In genomic region chr11:122837528-122838346, GRCh38 we compare ENCODE assay signal across 19 cellular contexts. TPM values are rescaled to one million over a fixed set of nuclear protein-coding genes. Genes with fewer than 3 reads are reported as not detected.
DNase-seq lines count a peak whose midpoint lies in the region; ATAC-seq, FAIRE-seq and TF ChIP-seq lines count a peak whose summit lies in the region.
"Had no signal": no experiment of that assay in that cellular context is flagged by ENCODE, and none has a peak within 500 bp of the region (broad histone marks: within the 10 kb centered on the region; RNA-seq: fewer than 3 reads in every experiment).

No MANE protein-coding gene starts in this region.

- H3K4me1 ChIP-seq in OCI-LY1 (ENCODE audit: insufficient read depth, low read length, severe bottlenecking) (peaks cover 39% of the 10 kb centered on the region), GM12878 (ENCODE audit: control insufficient read depth, insufficient read depth, low read length) (no peaks in the 10 kb centered on the region)
- H3K4me1 ChIP-seq: A549 had no signal

- no peak for DNase-seq in activated T-cell treated with anti-CD3 and anti-CD28 coated beads, Interleukin-2, amount 50 U/mL, for 72 hours
- no peak for DNase-seq in activated T-cell treated with anti-CD3 and anti-CD28 coated beads, Interleukin-2, amount 50 U/mL, for 1 hour
- DNase-seq in GM12878 (ENCODE audit: low read depth, low spot score), result no peak
- DNase-seq in natural killer cell treated with Interleukin-12 subunit alpha and Interleukin-12 subunit beta and Interleukin-15 and Interleukin-18, amount 100 ng/mL, for 72 hours (ENCODE audit: low spot score), result no peak
- no peak for DNase-seq in NCI-H2029 (lab: John Stamatoyannopoulos, UW)
- DNase-seq in NCI-H748 (lab: John Stamatoyannopoulos, UW; ENCODE audit: unreplicated experiment), result no peak
- no peak for DNase-seq in DMS 273 (lab: John Stamatoyannopoulos, UW; ENCODE audit: unreplicated experiment)
- DNase-seq: DND-41, GF-D8, MG63, NCI-H1105, NCI-H1694 treated with DMSO at 0.1 percent for 48 hours, NCI-H446, NCI-H748 treated with DMSO at 0.1 percent for 48 hours had no signal

- peak overlapping the region; percentile 38; the same call in 1 of the 2 replicates for H3K4me2 ChIP-seq in OCI-LY1 (ENCODE audit: low read length)
- H3K4me2 ChIP-seq in GM12878 (ENCODE audit: control insufficient read depth, insufficient read depth), result no peak overlapping the region
- H3K4me2 ChIP-seq: A549, GM23338, KMS-11 had no signal

- H3K36me3 ChIP-seq in OCI-LY1 (ENCODE audit: insufficient read depth, low read length) (no peaks in the 10 kb centered on the region), GM12878 (ENCODE audit: control insufficient read depth in 2 of 2, insufficient read depth in 2 of 2, low read length in 1 of 2) (no peaks in the 10 kb centered on the region)
- H3K36me3 ChIP-seq: MG63 had no signal

- peaks cover 46% of the 10 kb centered on the region for H3K4me1 Mint-ChIP-seq in activated T-cell treated with anti-CD3 and anti-CD28 coated beads, Interleukin-2, amount 50 U/mL, for 72 hours (ENCODE audit: low read depth)
- H3K4me1 Mint-ChIP-seq in natural killer cell treated with Interleukin-12 subunit alpha and Interleukin-12 subunit beta and Interleukin-15 and Interleukin-18, amount 100 ng/mL, for 72 hours (ENCODE audit: low read depth in 2 of 2), result peaks cover 31 to 51% of the 10 kb centered on the region in 2 donors

- H3K27me3 Mint-ChIP-seq in activated T-cell treated with anti-CD3 and anti-CD28 coated beads, Interleukin-2, amount 50 U/mL, for 72 hours (ENCODE audit: low read depth), result no peaks in the 10 kb centered on the region
- no peaks in the 10 kb centered on the region for H3K27me3 Mint-ChIP-seq in natural killer cell treated with Interleukin-12 subunit alpha and Interleukin-12 subunit beta and Interleukin-15 and Interleukin-18, amount 100 ng/mL, for 72 hours

- ATAC-seq in activated T-cell treated with anti-CD3 and anti-CD28 coated beads, Interleukin-2, amount 50 U/mL, for 72 hours (replicated peaks in 1 of 2), result no peak
- no peak for ATAC-seq in GM12878
- ATAC-seq in natural killer cell treated with Interleukin-12 subunit alpha and Interleukin-12 subunit beta and Interleukin-15 and Interleukin-18, amount 100 ng/mL, for 72 hours, result no peak
- ATAC-seq: A549, GM23338 had no signal

- intact Hi-C loops in GM12878 (cut with micrococcal nuclease; ENCODE audit: unreplicated experiment), result no loop called here

- H3K9me3 Mint-ChIP-seq in activated T-cell treated with anti-CD3 and anti-CD28 coated beads, Interleukin-2, amount 50 U/mL, for 72 hours, result peaks cover 5% of the 10 kb centered on the region in 2 donors
- H3K9me3 Mint-ChIP-seq in natural killer cell treated with Interleukin-12 subunit alpha and Interleukin-12 subunit beta and Interleukin-15 and Interleukin-18, amount 100 ng/mL, for 72 hours, result no peaks in the 10 kb centered on the region
- H3K9me3 Mint-ChIP-seq: GM23338 had no signal

- H3K79me2 ChIP-seq in OCI-LY1 (ENCODE audit: insufficient read depth, low read length) (no peaks in the 10 kb centered on the region), GM12878 (ENCODE audit: control insufficient read depth, insufficient read depth, low read length) (no peaks in the 10 kb centered on the region)

- H2AFZ ChIP-seq in OCI-LY1 (ENCODE audit: low read length) (no peak overlapping the region), GM12878 (ENCODE audit: control insufficient read depth, low read depth, low read length) (no peak overlapping the region)

- H3K27ac ChIP-seq in OCI-LY1 (ENCODE audit: low read depth, low read length, poor library complexity, severe bottlenecking) (peak overlapping the region; percentile 25), GM12878 (ENCODE audit: control insufficient read depth, insufficient read depth) (no peak overlapping the region)
- H3K27ac ChIP-seq: A549, KMS-11 had no signal

- H3K27ac Mint-ChIP-seq in activated T-cell treated with anti-CD3 and anti-CD28 coated beads, Interleukin-2, amount 50 U/mL, for 72 hours, result no peak overlapping the region
- peak overlapping the region; percentile 50 to 68 for H3K27ac Mint-ChIP-seq in natural killer cell treated with Interleukin-12 subunit alpha and Interleukin-12 subunit beta and Interleukin-15 and Interleukin-18, amount 100 ng/mL, for 72 hours
- H3K27ac Mint-ChIP-seq: CD14-positive monocyte, GM23338 had no signal

- H3K9ac ChIP-seq in OCI-LY1 (ENCODE audit: low read length), result no peak overlapping the region
- no peak overlapping the region for H3K9ac ChIP-seq in GM12878 (ENCODE audit: control insufficient read depth, insufficient read depth, low read length)
- H3K9ac ChIP-seq: KMS-11 had no signal

- no peaks in the 10 kb centered on the region for H4K20me1 ChIP-seq in OCI-LY1 (ENCODE audit: insufficient read depth, low read length)
- no peaks in the 10 kb centered on the region for H4K20me1 ChIP-seq in GM12878 (ENCODE audit: control insufficient read depth, insufficient read depth)

- RAD21 ChIA-PET in GM12878 (lab: Charles Lee; ENCODE audit: unreplicated experiment), result interaction anchor here (1.0 to 4.8 kb wide), 5 partner anchors 10 to 41 kb away, joined by 5 to 45 read pairs (median 10); no protein-coding TSS in a partner anchor

- no TSS peak for BruUV-seq in GM12878 (replicated peaks; lab: Mats Ljungman, UMichigan)

- H3K4me3 ChIP-seq in OCI-LY1 (ENCODE audit: low read depth, low read length, poor library complexity, severe bottlenecking) (no peak overlapping the region), GM12878 (no peak overlapping the region)
- H3K4me3 ChIP-seq: A549, GM23338, MG63 had no signal

- POLR2A ChIA-PET in GM12878 (lab: Charles Lee), result interaction anchor here (0.5 to 3.1 kb wide), 5 partner anchors 14 to 58 kb away, joined by 3 to 10 read pairs (median 6); no protein-coding TSS in a partner anchor

- CTCF ChIA-PET in GM12878 (lab: Yijun Ruan, JAX), result interaction anchor here (0.8 to 4.5 kb wide), 8 partner anchors 11 to 185 kb away, joined by 3 to 49 read pairs (median 4); no protein-coding TSS in a partner anchor

- in situ Hi-C loops in GM12878 (cut with MboI), result no loop called here

- no peak for TF ChIP-seq RAD21 in GM12878 (IDR thresholded peaks at IDR 0.05; ENCODE audit: insufficient read depth, low read depth, low read length)

- FAIRE-seq in GM12878 (lab: Jason Lieb, UNC), result no peak
- FAIRE-seq: A549 had no signal

- no peak for TF ChIP-seq POLR2A in GM12878 (IDR thresholded peaks at IDR 0.05; ENCODE audit: low read depth, low read length)

- no peak for TF ChIP-seq EP300 in GM12878 (IDR thresholded peaks at IDR 0.05; ENCODE audit: borderline replicate concordance in 1 of 2, control insufficient read depth in 1 of 2, low read depth in 2 of 2, low read length in 2 of 2)

- H3K4me3 Mint-ChIP-seq in activated T-cell treated with anti-CD3 and anti-CD28 coated beads, Interleukin-2, amount 50 U/mL, for 72 hours, result peak overlapping the region; percentile 60 to 66
- H3K4me3 Mint-ChIP-seq in natural killer cell treated with Interleukin-12 subunit alpha and Interleukin-12 subunit beta and Interleukin-15 and Interleukin-18, amount 100 ng/mL, for 72 hours, result peak overlapping the region; percentile 81
- H3K4me3 Mint-ChIP-seq: CD14-positive monocyte, GM23338 had no signal

- H3K27me3 ChIP-seq in OCI-LY1 (ENCODE audit: insufficient read depth, low read length), result no peaks in the 10 kb centered on the region
- H3K27me3 ChIP-seq in GM12878 (replicated peaks in 1 of 2; ENCODE audit: control insufficient read depth in 2 of 2, insufficient read depth in 2 of 2, low read length in 1 of 2), result no peaks in the 10 kb centered on the region
- H3K27me3 ChIP-seq: MG63 had no signal

- 59% methylated on average over 4 of the region's 4 CpGs for WGBS in GM12878 (ENCODE audit: insufficient coverage, insufficient replicate concordance, low lambda C conversion rate, missing lambda C conversion rate)

- TF ChIP-seq CTCF in OCI-LY1 (IDR thresholded peaks at IDR 0.05; ENCODE audit: low read length) (no peak), GM12878 (IDR thresholded peaks at IDR 0.05 in 2 of 3, conservative IDR thresholded peaks at IDR 0.05 in 1 of 3; ENCODE audit: control insufficient read depth in 2 of 3, extremely low read depth in 1 of 3, insufficient read depth in 1 of 3, low read depth in 3 of 3, low read length in 3 of 3) (no peak)

- H3K9me3 ChIP-seq in OCI-LY1 (ENCODE audit: low read length), result no peaks in the 10 kb centered on the region
- no peaks in the 10 kb centered on the region for H3K9me3 ChIP-seq in GM12878 (replicated peaks; ENCODE audit: control insufficient read depth, insufficient read depth, low read length)
- H3K9me3 ChIP-seq: A549, MG63 had no signal

- peaks cover 0 to 5% of the 10 kb centered on the region in 2 donors for H3K36me3 Mint-ChIP-seq in activated T-cell treated with anti-CD3 and anti-CD28 coated beads, Interleukin-2, amount 50 U/mL, for 72 hours (ENCODE audit: insufficient read depth in 2 of 2)
- H3K36me3 Mint-ChIP-seq in natural killer cell treated with Interleukin-12 subunit alpha and Interleukin-12 subunit beta and Interleukin-15 and Interleukin-18, amount 100 ng/mL, for 72 hours, result no peaks in the 10 kb centered on the region
- H3K36me3 Mint-ChIP-seq: CD14-positive monocyte had no signal

- H3F3A ChIP-seq in OCI-LY1 (ENCODE audit: insufficient read depth, low read length), result no peaks in the 10 kb centered on the region

- H3K9me2 ChIP-seq in OCI-LY1 (ENCODE audit: low read depth, low read length), result no peaks in the 10 kb centered on the region

- SMC1A ChIA-PET in GM12878 (lab: Charles Lee; ENCODE audit: uncharacterized antibody, unreplicated experiment), result interaction anchor here (1.0 to 3.4 kb wide), 9 partner anchors 9 to 221 kb away, joined by 3 to 23 read pairs (median 4); no protein-coding TSS in a partner anchor

RNA-seq across cellular contexts. Expression of gene CRTAM, which starts 0.6 kb away (rescaled TPM):
- total RNA-seq in activated T-cell treated with anti-CD3 and anti-CD28 coated beads, Interleukin-2, amount 50 U/mL, for 72 hours, result 10 to 100 TPM in 1 of 2 donors, 1 to 10 TPM in 1; 9.7 to 12.9 TPM
- 9.3 and 11.0 TPM in 2 replicates for total RNA-seq in GM12878 (2013; cell fraction: nucleolus; rRNA removed)
- total RNA-seq in GM12878 (2014; rRNA removed) (2.1 and 2.7 TPM in 2 replicates), GM12878 (2014; rRNA removed; fragmentation: Illumina TruSeq; extraction: Trizol) (5.0 and 5.3 TPM in 2 replicates), GM12878 (2021) (1.4 and 1.5 TPM in 2 replicates)
- not detected for polyA plus RNA-seq in GM12878 (2011; ENCODE audit: low read depth)
- polyA plus RNA-seq in GM12878 (2011; rRNA removed) (35.6 and 51.2 TPM in 2 replicates), GM12878 (2014; fragmentation: Illumina TruSeq; extraction: Trizol) (6.4 and 7.4 TPM in 2 replicates), GM12878 (2014; fragmentation: Nextera tagmentation; extraction: Ambion mirVana) (1 to 10 TPM; 2.8 to 3.1 TPM), GM12878 (2014; rRNA removed) (1.1 and 4.4 TPM in 2 replicates), GM12878 (2016; fragmentation: Nextera tagmentation; extraction: Ambion mirVana) (1 to 10 TPM in 1 of 2 experiments, under 1 TPM in 1; 0.76 to 1.2 TPM)
- polyA plus RNA-seq in GM12878 (2011; cell fraction: cytosol; rRNA removed), result 17.4 and 19.2 TPM in 2 replicates
- polyA plus RNA-seq in GM12878 (2011; cell fraction: nucleus; rRNA removed), result 4.5 and 6.6 TPM in 2 replicates
- 0.11 and 0.25 TPM in 2 replicates for polyA plus RNA-seq in GM12878 (2012)
- 23.8 and 29.8 TPM in 2 replicates for polyA minus RNA-seq in GM12878 (2011; rRNA and poly(A)+ RNA removed)
- polyA minus RNA-seq in GM12878 (2011; cell fraction: cytosol; rRNA and poly(A)+ RNA removed), result 9.9 and 11.3 TPM in 2 replicates
- polyA minus RNA-seq in GM12878 (2011; cell fraction: nucleus; rRNA and poly(A)+ RNA removed), result 3.6 and 4.2 TPM in 2 replicates
- total RNA-seq in natural killer cell treated with Interleukin-12 subunit alpha and Interleukin-12 subunit beta and Interleukin-15 and Interleukin-18, amount 100 ng/mL, for 72 hours, result 1 to 10 TPM in 1 of 2 donors, under 1 TPM in 1; 0.98 to 2.9 TPM
- total RNA-seq: GM23338 had no signal
- polyA plus RNA-seq: GM23338 had no signal

RNA-seq across cellular contexts. Expression of gene JHY, which starts 44.8 kb away (rescaled TPM):
- 1 to 10 TPM; 5.5 to 6.0 TPM for total RNA-seq in activated T-cell treated with anti-CD3 and anti-CD28 coated beads, Interleukin-2, amount 50 U/mL, for 72 hours
- 30.2 and 30.7 TPM in 2 replicates for total RNA-seq in GM12878 (2013; cell fraction: nucleolus; rRNA removed)
- 4.7 and 5.6 TPM in 2 replicates for total RNA-seq in GM12878 (2014; rRNA removed)
- 5.5 and 5.8 TPM in 2 replicates for total RNA-seq in GM12878 (2014; rRNA removed; fragmentation: Illumina TruSeq; extraction: Trizol)
- 4.4 and 5.1 TPM in 2 replicates for total RNA-seq in GM12878 (2021)
- 0.55 TPM for polyA plus RNA-seq in GM12878 (2011; ENCODE audit: low read depth)
- 7.1 and 9.1 TPM in 2 replicates for polyA plus RNA-seq in GM12878 (2011; rRNA removed)
- 3.9 and 4.1 TPM in 2 replicates for polyA plus RNA-seq in GM12878 (2011; cell fraction: cytosol; rRNA removed)
- polyA plus RNA-seq in GM12878 (2011; cell fraction: nucleus; rRNA removed), result 4.0 and 4.7 TPM in 2 replicates
- 0.60 and 1.2 TPM in 2 replicates for polyA plus RNA-seq in GM12878 (2012)
- 5.9 and 7.4 TPM in 2 replicates for polyA plus RNA-seq in GM12878 (2014; fragmentation: Illumina TruSeq; extraction: Trizol)
- polyA plus RNA-seq in GM12878 (2014; fragmentation: Nextera tagmentation; extraction: Ambion mirVana), result 1 to 10 TPM in 1 of 2 experiments, under 1 TPM in 1; 0.90 to 1.8 TPM
- polyA plus RNA-seq in GM12878 (2014; rRNA removed), result 3.7 and 4.6 TPM in 2 replicates
- 1 to 10 TPM; 5.4 to 7.1 TPM for polyA plus RNA-seq in GM12878 (2016; fragmentation: Nextera tagmentation; extraction: Ambion mirVana)
- 4.5 and 6.7 TPM in 2 replicates for polyA minus RNA-seq in GM12878 (2011; rRNA and poly(A)+ RNA removed)
- polyA minus RNA-seq in GM12878 (2011; cell fraction: cytosol; rRNA and poly(A)+ RNA removed), result 2.1 and 3.0 TPM in 2 replicates
- 4.5 and 6.9 TPM in 2 replicates for polyA minus RNA-seq in GM12878 (2011; cell fraction: nucleus; rRNA and poly(A)+ RNA removed)
- total RNA-seq in natural killer cell treated with Interleukin-12 subunit alpha and Interleukin-12 subunit beta and Interleukin-15 and Interleukin-18, amount 100 ng/mL, for 72 hours, result under 1 TPM; 0.55 to 0.59 TPM
